Comparison of ENCODE assay signal across 14 cellular contexts in genomic region chr2:216257089-216257488, GRCh38.
DNase-seq lines count a peak whose midpoint lies in the region; TF ChIP-seq lines count a peak whose summit lies in the region.
"Had no signal": no experiment of that assay in that cellular context is flagged by ENCODE, and none has a peak within 500 bp of the region (broad histone marks: within the 10 kb centered on the region; RNA-seq: fewer than 3 reads in every experiment).

No MANE protein-coding gene starts in this region.

- intact Hi-C loops in colonic mucosa (cut with DNase I), result no loop called here

- peak; percentile 9 for DNase-seq in MG63
- peak; percentile 12 for DNase-seq in adipocyte (ENCODE audit: low read depth)
- DNase-seq in fibroblast of peridontal ligament (ENCODE audit: extremely low read depth), result peak; percentile 18
- no peak for DNase-seq in NK-92 (lab: John Stamatoyannopoulos, UW; ENCODE audit: unreplicated experiment)
- DNase-seq in colonic mucosa, result no peak
- no peak for DNase-seq in activated CD4-positive, CD25-positive, alpha-beta regulatory T cell (lab: John Stamatoyannopoulos, UW)
- no peak for DNase-seq in NCI-H2107 (lab: John Stamatoyannopoulos, UW)
- DNase-seq: 8988T; AML-193; CD4-positive, CD25-positive, alpha-beta regulatory T cell; HCEC 1CT had no signal

- H3K4me1 ChIP-seq in adipocyte (ENCODE audit: control insufficient read depth, insufficient read depth, low read length), result no peaks in the 10 kb centered on the region
- H3K4me1 ChIP-seq in colonic mucosa, result no peaks in the 10 kb centered on the region

- H3K27ac ChIP-seq in C4-2B, result peak overlapping the region; percentile 53
- no peak overlapping the region for H3K27ac ChIP-seq in colonic mucosa
- H3K27ac ChIP-seq: BLaER1 had no signal

- no peaks in the 10 kb centered on the region for H3K36me3 ChIP-seq in MG63
- H3K36me3 ChIP-seq in adipocyte (ENCODE audit: control insufficient read depth, insufficient read depth, low read length, severe bottlenecking), result no peaks in the 10 kb centered on the region
- H3K36me3 ChIP-seq in colonic mucosa, result no peaks in the 10 kb centered on the region
- H3K36me3 ChIP-seq: BLaER1 had no signal

- no peak for TF ChIP-seq CTCF in C4-2B (conservative IDR thresholded peaks at IDR 0.05)
- TF ChIP-seq CTCF in colonic mucosa (IDR thresholded peaks at IDR 0.05), result no peak

- H3K27me3 ChIP-seq in MG63 (no peaks in the 10 kb centered on the region), adipocyte (replicated peaks; ENCODE audit: control insufficient read depth, insufficient read depth, low read length) (no peaks in the 10 kb centered on the region), colonic mucosa (no peaks in the 10 kb centered on the region)
- H3K27me3 ChIP-seq: BLaER1 had no signal

- no peak overlapping the region for H3K4me3 ChIP-seq in MG63
- H3K4me3 ChIP-seq in adipocyte (ENCODE audit: low read length), result no peak overlapping the region
- no peak overlapping the region for H3K4me3 ChIP-seq in colonic mucosa
- H3K4me3 ChIP-seq: BLaER1, GM12878 had no signal

- H3K9ac ChIP-seq in adipocyte (ENCODE audit: low read length) (no peak overlapping the region), colonic mucosa (ENCODE audit: low read depth in 2 of 2, low read length in 2 of 2) (no peak overlapping the region)
- H3K9ac ChIP-seq: BLaER1 had no signal

- H3K9me3 ChIP-seq in MG63 (no peaks in the 10 kb centered on the region), adipocyte (ENCODE audit: control insufficient read depth, low read length) (no peaks in the 10 kb centered on the region), colonic mucosa (no peaks in the 10 kb centered on the region)
- H3K9me3 ChIP-seq: BLaER1 had no signal

Comparison
In these comparisons a context has a peak if more than half of its experiments do, and no peak if none do; other contexts are left out.
1. DNase-seq: peak in MG63 (single experiment), adipocyte (single experiment) and fibroblast of peridontal ligament (single experiment); none in NK-92 (single experiment), colonic mucosa (single experiment), activated CD4-positive, CD25-positive, alpha-beta regulatory T cell (0 of 4) and NCI-H2107 (single experiment).